20 cellular contexts compared by ENCODE assay signal in the genomic region with DNA sequence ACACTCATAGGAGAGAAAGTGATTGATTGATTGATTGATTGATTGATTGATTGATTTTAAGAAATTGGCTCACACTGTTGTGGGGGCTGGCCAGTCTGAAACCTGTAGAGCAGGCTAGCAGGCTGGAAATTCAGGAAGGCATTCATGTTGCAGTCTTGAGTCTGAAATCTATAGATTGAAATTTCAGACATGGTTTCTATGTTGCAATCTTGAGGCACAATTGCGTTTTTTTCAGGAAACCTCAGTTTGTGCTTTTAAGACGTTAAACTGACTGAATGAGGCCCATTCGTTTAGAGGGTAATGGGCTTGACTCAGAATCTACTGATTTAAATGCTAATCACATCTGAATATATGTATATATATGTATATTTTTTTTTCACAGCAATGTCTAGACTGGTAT.
DNase-seq lines count a peak whose midpoint lies in the region; ATAC-seq, FAIRE-seq and TF ChIP-seq lines count a peak whose summit lies in the region.
"Had no signal": no experiment of that assay in that cellular context is flagged by ENCODE, and none has a peak within 500 bp of the region (broad histone marks: within the 10 kb centered on the region; RNA-seq: fewer than 3 reads in every experiment).

No MANE protein-coding gene starts in this region.

- DNase-seq in HepG2 (ENCODE audit: low spot score) = no peak
- no peak for DNase-seq in right lobe of liver
- DNase-seq in NB4 (ENCODE audit: low read depth) = peak; percentile 83
- DNase-seq in SKM-1 treated with dmso at 0.1 percent for 144 hours (lab: John Stamatoyannopoulos, UW; ENCODE audit: unreplicated experiment) = peak; percentile 67
- DNase-seq in stimulated activated CD4-positive, alpha-beta T cell treated with anti-CD3 and anti-CD28 coated beads, Interleukin-2, amount 100 ng/mL, for 24 hours = no peak
- DNase-seq in AG08395 (ENCODE audit: low spot score) = no peak
- DNase-seq: 8988T; CD4-positive, alpha-beta memory T cell; H7; NCI-H1436; NCI-H2029; NCI-H345; NCI-H524 treated with DMSO at 0.1 percent for 48 hours had no signal

- TF ChIP-seq POLR2A in HepG2 (IDR thresholded peaks at IDR 0.05; ENCODE audit: insufficient read depth in 1 of 2, low read depth in 2 of 2, low read length in 2 of 2) (no peak), right lobe of liver (IDR thresholded peaks at IDR 0.05) (no peak), NB4 (IDR thresholded peaks at IDR 0.05; ENCODE audit: extremely low read depth, insufficient read length) (no peak), gastroesophageal sphincter (IDR thresholded peaks at IDR 0.05) (no peak)

- no peak overlapping the region for H2AFZ ChIP-seq in HepG2 (ENCODE audit: low read length)

- H3K4me3 ChIP-seq in HepG2 (replicated peaks in 1 of 3; ENCODE audit: insufficient read depth in 1 of 3, low read depth in 2 of 3, low read length in 3 of 3) (no peak overlapping the region), right lobe of liver (no peak overlapping the region), NB4 (ENCODE audit: low read depth, low read length) (no peak overlapping the region), gastroesophageal sphincter (no peak overlapping the region)
- H3K4me3 ChIP-seq: SK-N-MC had no signal

- no peak for TF ChIP-seq RAD21 in HepG2 (CRISPR knock-in tag; IDR thresholded peaks at IDR 0.05)

- H3K9ac ChIP-seq in HepG2 (ENCODE audit: insufficient read depth, low read depth, low read length) = no peak overlapping the region

- no peaks in the 10 kb centered on the region for H3K4me1 ChIP-seq in HepG2 (ENCODE audit: insufficient read depth, low read length)
- no peaks in the 10 kb centered on the region for H3K4me1 ChIP-seq in right lobe of liver
- no peaks in the 10 kb centered on the region for H3K4me1 ChIP-seq in gastroesophageal sphincter

- ATAC-seq in HepG2 (no peak), right lobe of liver (no peak), HG02970 (IDR thresholded peaks at IDR 0.05; ENCODE audit: low FRiP score, unreplicated experiment) (no peak), gastroesophageal sphincter (no peak)
- ATAC-seq: Right ventricle myocardium inferior had no signal

- POLR2A ChIA-PET in HepG2 (lab: Yijun Ruan, JAX) = no interaction called here

- H3K27me3 ChIP-seq in HepG2 (ENCODE audit: control insufficient read depth in 1 of 2, insufficient read depth in 2 of 2, low read length in 2 of 2) = no peaks in the 10 kb centered on the region
- no peaks in the 10 kb centered on the region for H3K27me3 ChIP-seq in right lobe of liver
- H3K27me3 ChIP-seq in gastroesophageal sphincter = no peaks in the 10 kb centered on the region

- 94% methylated on average over 3 of the region's 3 CpGs for WGBS in HepG2 (ENCODE audit: low lambda C conversion rate)
- WGBS in right lobe of liver (ENCODE audit: insufficient coverage, low coverage, low lambda C conversion rate, missing lambda C conversion rate) = 69% methylated on average over 3 of the region's 3 CpGs
- WGBS in gastroesophageal sphincter (ENCODE audit: low coverage in 1 of 2), 2 donors = 87 to 91% methylated on average over 3 of the region's 3 CpGs

- intact Hi-C loops in HepG2 (cut with micrococcal nuclease; ENCODE audit: unreplicated experiment) = no loop called here
- intact Hi-C loops in right lobe of liver (cut with DNase I) = no loop called here

- no peak for FAIRE-seq in HepG2 (lab: Jason Lieb, UNC)
- FAIRE-seq: GM12891, HTR-8/SVneo, RCC 7860 had no signal

- no peak overlapping the region for H3K4me2 ChIP-seq in HepG2 (ENCODE audit: low read depth, low read length)

- CTCF ChIA-PET in HepG2 (lab: Yijun Ruan, JAX; ENCODE audit: low intra/inter-chr PET ratio, low total read pairs) = no interaction called here

- no peaks in the 10 kb centered on the region for H3K79me2 ChIP-seq in HepG2 (ENCODE audit: insufficient read depth, low read length)

- in situ Hi-C loops in HepG2 (cut with HindIII; ENCODE audit: extremely low pct_ligation_motif_present, low pct_unique_long_range_greater_than_20kb) = loop anchor here (25.0 kb wide), 1 partner anchor 1498 kb away; the partner anchor contains the start of gene FBXO30

- H3K27ac ChIP-seq in HepG2 (ENCODE audit: extremely low read length, insufficient read depth, low read length) (no peak overlapping the region), right lobe of liver (no peak overlapping the region), gastroesophageal sphincter (no peak overlapping the region)
- H3K27ac ChIP-seq: SK-N-MC had no signal

- BruUV-seq in HepG2 (replicated peaks; lab: Mats Ljungman, UMichigan) = no TSS peak

- H4K20me1 ChIP-seq in HepG2 (ENCODE audit: insufficient read depth, low read length) = no peaks in the 10 kb centered on the region

- H3K9me3 ChIP-seq in HepG2 (ENCODE audit: low read length) (no peaks in the 10 kb centered on the region), right lobe of liver (no peaks in the 10 kb centered on the region), gastroesophageal sphincter (no peaks in the 10 kb centered on the region)

- TF ChIP-seq EP300 in HepG2 (IDR thresholded peaks at IDR 0.05; ENCODE audit: low read depth in 2 of 2, low read length in 2 of 2) = no peak
- TF ChIP-seq EP300 in HepG2 (CRISPR knock-in tag; IDR thresholded peaks at IDR 0.05; ENCODE audit: borderline replicate concordance) = no peak
- TF ChIP-seq EP300 in gastroesophageal sphincter (IDR thresholded peaks at IDR 0.05) = no peak

- TF ChIP-seq CTCF in HepG2 (CRISPR knock-in tag; IDR thresholded peaks at IDR 0.05) (no peak), right lobe of liver (IDR thresholded peaks at IDR 0.05) (no peak), NB4 (IDR thresholded peaks at IDR 0.05; ENCODE audit: low read depth, low read length) (no peak), gastroesophageal sphincter (IDR thresholded peaks at IDR 0.05) (no peak)

- H3K36me3 ChIP-seq in HepG2 (replicated peaks in 1 of 2; ENCODE audit: control insufficient read depth in 1 of 2, insufficient read depth in 2 of 2, low read length in 2 of 2) (peaks cover 3 to 4% of the 10 kb centered on the region in 2 experiments; a peak in 2 of 5 replicates), right lobe of liver (no peaks in the 10 kb centered on the region), gastroesophageal sphincter (peaks cover 0 to 31% of the 10 kb centered on the region in 2 donors)

TF ChIP-seq in HepG2, 621 proteins besides CTCF, POLR2A, EP300 and RAD21:
- TF ChIP-seq CEBPB (IDR thresholded peaks at IDR 0.05; ENCODE audit: borderline replicate concordance, low read depth, low read length) = peak; percentile 12; the same call in 1 of the 2 replicates
- TF ChIP-seq, protein P1, sequence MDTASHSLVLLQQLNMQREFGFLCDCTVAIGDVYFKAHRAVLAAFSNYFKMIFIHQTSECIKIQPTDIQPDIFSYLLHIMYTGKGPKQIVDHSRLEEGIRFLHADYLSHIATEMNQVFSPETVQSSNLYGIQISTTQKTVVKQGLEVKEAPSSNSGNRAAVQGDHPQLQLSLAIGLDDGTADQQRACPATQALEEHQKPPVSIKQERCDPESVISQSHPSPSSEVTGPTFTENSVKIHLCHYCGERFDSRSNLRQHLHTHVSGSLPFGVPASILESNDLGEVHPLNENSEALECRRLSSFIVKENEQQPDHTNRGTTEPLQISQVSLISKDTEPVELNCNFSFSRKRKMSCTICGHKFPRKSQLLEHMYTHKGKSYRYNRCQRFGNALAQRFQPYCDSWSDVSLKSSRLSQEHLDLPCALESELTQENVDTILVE (CRISPR knock-in tag; IDR thresholded peaks at IDR 0.05) = no peak

Comparison
In these comparisons a context has a peak if more than half of its experiments do, and no peak if none do; other contexts are left out.
1. DNase-seq: peak in NB4 (single experiment) and SKM-1 treated with dmso at 0.1 percent for 144 hours (single experiment); none in HepG2 (single experiment), right lobe of liver (0 of 3), stimulated activated CD4-positive, alpha-beta T cell treated with anti-CD3 and anti-CD28 coated beads, Interleukin-2, amount 100 ng/mL, for 24 hours (0 of 2) and AG08395 (single experiment).